9 cellular contexts compared by ENCODE assay signal in genomic region chr7:139829654-139830130, GRCh38. TPM values are rescaled to one million over a fixed set of nuclear protein-coding genes. Genes with fewer than 3 reads are reported as not detected.
DNase-seq lines count a peak whose midpoint lies in the region; ATAC-seq and TF ChIP-seq lines count a peak whose summit lies in the region.
"Had no signal": no experiment of that assay in that cellular context is flagged by ENCODE, and none has a peak within 500 bp of the region (broad histone marks: within the 10 kb centered on the region; RNA-seq: fewer than 3 reads in every experiment).

No MANE protein-coding gene starts in this region.

- H3K79me2 ChIP-seq in smooth muscle cell (ENCODE audit: low read depth) = no peaks in the 10 kb centered on the region

- peak overlapping the region; percentile 95 for H3K27ac Mint-ChIP-seq in dendritic cell treated with granulocyte-macrophage colony-stimulating factor and Interleukin-4, amounts not matched to agents 40 ng/mL and 50 ng/mL, for 4 days

- H3K4me3 Mint-ChIP-seq in dendritic cell treated with granulocyte-macrophage colony-stimulating factor and Interleukin-4, amounts not matched to agents 40 ng/mL and 50 ng/mL, for 4 days = peak overlapping the region; percentile 87
- H3K4me3 Mint-ChIP-seq: central memory CD8-positive, alpha-beta T cell had no signal

- no peaks in the 10 kb centered on the region for H3K36me3 ChIP-seq in smooth muscle cell (ENCODE audit: low read depth)

- peaks cover 57% of the 10 kb centered on the region for H3K4me1 Mint-ChIP-seq in dendritic cell treated with granulocyte-macrophage colony-stimulating factor and Interleukin-4, amounts not matched to agents 40 ng/mL and 50 ng/mL, for 4 days (ENCODE audit: low read depth)

- H3K9me3 ChIP-seq in smooth muscle cell (replicated peaks; ENCODE audit: low read depth) = no peaks in the 10 kb centered on the region

- no peak overlapping the region for H3K9ac ChIP-seq in smooth muscle cell (ENCODE audit: low read depth)

- H2AFZ ChIP-seq in smooth muscle cell (ENCODE audit: low read depth) = no peak overlapping the region

- intact Hi-C loops in dendritic cell treated with granulocyte-macrophage colony-stimulating factor and Interleukin-4, amounts not matched to agents 40 ng/mL and 50 ng/mL, for 4 days (cut with micrococcal nuclease) = loop anchor here (1.0 to 5.0 kb wide), 3 partner anchors 32 to 181 kb away; partner anchors contain the start of gene HIPK2

- no peaks in the 10 kb centered on the region for H3K27me3 ChIP-seq in smooth muscle cell (ENCODE audit: low read depth)

- ATAC-seq in HG03432 (IDR thresholded peaks at IDR 0.05; ENCODE audit: unreplicated experiment) = peak; percentile 32

- H3K9me3 Mint-ChIP-seq in dendritic cell treated with granulocyte-macrophage colony-stimulating factor and Interleukin-4, amounts not matched to agents 40 ng/mL and 50 ng/mL, for 4 days = peaks cover 30% of the 10 kb centered on the region

- H3F3A ChIP-seq in smooth muscle cell (ENCODE audit: low read depth) = peaks cover 7% of the 10 kb centered on the region

- peak overlapping the region; percentile 1 for H3K4me3 ChIP-seq in smooth muscle cell

- H3K27me3 Mint-ChIP-seq in dendritic cell treated with granulocyte-macrophage colony-stimulating factor and Interleukin-4, amounts not matched to agents 40 ng/mL and 50 ng/mL, for 4 days = peaks cover 8% of the 10 kb centered on the region

- H3K27ac ChIP-seq in smooth muscle cell (ENCODE audit: low read depth) = peak overlapping the region; percentile 37

- DNase-seq in NCI-H748 (lab: John Stamatoyannopoulos, UW; ENCODE audit: unreplicated experiment) (peak; percentile 10), NCI-H748 treated with DMSO at 0.1 percent for 48 hours (lab: John Stamatoyannopoulos, UW) (no peak), smooth muscle cell (lab: John Stamatoyannopoulos, UW; ENCODE audit: unreplicated experiment) (no peak), superior temporal gyrus (ENCODE audit: extremely low spot score) (no peak), OCI-M2 (lab: John Stamatoyannopoulos, UW; ENCODE audit: unreplicated experiment) (no peak), activated gamma-delta T cell (lab: John Stamatoyannopoulos, UW) (no peak)

- H3K4me2 ChIP-seq in smooth muscle cell = peak overlapping the region; percentile 4

- WGBS in smooth muscle cell (ENCODE audit: low lambda C conversion rate) = 48% methylated on average over 4 of the region's 4 CpGs

- H3K36me3 Mint-ChIP-seq in dendritic cell treated with granulocyte-macrophage colony-stimulating factor and Interleukin-4, amounts not matched to agents 40 ng/mL and 50 ng/mL, for 4 days (ENCODE audit: low read depth) = peaks cover 52% of the 10 kb centered on the region

- H4K20me1 ChIP-seq in smooth muscle cell (ENCODE audit: low read depth) = no peaks in the 10 kb centered on the region

- TF ChIP-seq CTCF in smooth muscle cell (IDR thresholded peaks at IDR 0.05; ENCODE audit: borderline replicate concordance, insufficient read depth, poor library complexity, severe bottlenecking) = no peak

- no peaks in the 10 kb centered on the region for H3K4me1 ChIP-seq in smooth muscle cell (ENCODE audit: low read depth)

RNA-seq across cellular contexts. Expression of gene TBXAS1, which starts 0.6 kb away (rescaled TPM):
- total RNA-seq in smooth muscle cell = not detected in 2 replicates
- 0.27 and 0.51 TPM in 2 replicates for polyA plus RNA-seq in smooth muscle cell

RNA-seq across cellular contexts. Expression of gene HIPK2, which starts 51.9 kb away (rescaled TPM):
- total RNA-seq in smooth muscle cell = 7.2 and 11.2 TPM in 2 replicates
- polyA plus RNA-seq in smooth muscle cell = 3.0 and 7.3 TPM in 2 replicates
